18 cellular contexts compared by ENCODE assay signal in the genomic region with DNA sequence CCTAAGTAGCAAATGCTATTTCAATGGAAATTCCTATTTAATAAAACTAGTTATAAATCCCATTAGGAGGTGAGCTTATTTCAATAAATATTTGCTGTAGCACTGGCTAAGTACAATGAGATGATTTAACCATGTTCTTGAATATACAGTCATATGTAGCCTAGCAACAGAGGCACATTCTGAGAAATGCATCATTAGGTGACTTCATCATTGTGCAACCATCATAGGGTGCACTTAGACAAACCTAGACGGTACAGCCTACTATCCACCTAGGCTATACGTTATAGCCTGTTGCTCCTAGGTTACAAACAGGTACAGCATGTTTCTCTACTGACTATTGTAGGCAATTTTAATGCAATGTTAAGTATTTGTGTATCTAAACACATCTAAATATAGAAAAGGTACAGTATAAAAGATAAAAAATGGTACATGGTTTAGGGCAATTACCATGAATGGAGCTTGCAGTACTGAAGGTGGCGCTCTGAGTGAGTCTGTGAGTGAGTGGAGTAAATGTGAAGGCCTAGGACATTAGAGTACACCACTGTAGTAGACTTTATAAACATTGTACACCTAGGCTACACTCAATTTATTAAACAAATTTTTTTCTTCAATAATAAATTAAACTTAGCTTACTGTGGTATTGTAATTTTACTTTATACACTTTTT.
A peak's percentile ranks its signal among the peaks of the same experiment; 100 is the strongest.
DNase-seq lines count a peak whose midpoint lies in the region; TF ChIP-seq lines count a peak whose summit lies in the region.
"Had no signal": no experiment of that assay in that cellular context is flagged by ENCODE, and none has a peak within 500 bp of the region (broad histone marks: within the 10 kb centered on the region; RNA-seq: fewer than 3 reads in every experiment).

No MANE protein-coding gene starts in this region.

- H2AFZ ChIP-seq in OCI-LY7 (ENCODE audit: low read length) = no peak overlapping the region

- peaks cover 5% of the 10 kb centered on the region for H3K27me3 Mint-ChIP-seq in activated naive CD4-positive, alpha-beta T cell treated with anti-CD3 and anti-CD28 coated beads, Interleukin-2, amount 10 ng/mL, durations not matched to agents 7 days and 5 days
- H3K27me3 Mint-ChIP-seq: B cell had no signal

- H4K20me1 ChIP-seq in OCI-LY7 (ENCODE audit: insufficient read depth, low read length) = no peaks in the 10 kb centered on the region

- no peaks in the 10 kb centered on the region for H3K36me3 ChIP-seq in OCI-LY7 (ENCODE audit: insufficient read depth, low read length)
- H3K36me3 ChIP-seq: vagina had no signal

- no peaks in the 10 kb centered on the region for H3K79me2 ChIP-seq in OCI-LY7 (ENCODE audit: insufficient read depth, low read depth, low read length)

- H3K27ac Mint-ChIP-seq in activated naive CD4-positive, alpha-beta T cell treated with anti-CD3 and anti-CD28 coated beads, Interleukin-2, amount 10 ng/mL, durations not matched to agents 7 days and 5 days = no peak overlapping the region
- H3K27ac Mint-ChIP-seq: B cell; dendritic cell treated with granulocyte-macrophage colony-stimulating factor and Interleukin-4, amounts not matched to agents 40 ng/mL and 50 ng/mL, for 4 days; HFFc6 had no signal

- no peak overlapping the region for H3K4me3 Mint-ChIP-seq in activated naive CD4-positive, alpha-beta T cell treated with anti-CD3 and anti-CD28 coated beads, Interleukin-2, amount 10 ng/mL, durations not matched to agents 7 days and 5 days
- H3K4me3 Mint-ChIP-seq: B cell; dendritic cell treated with granulocyte-macrophage colony-stimulating factor and Interleukin-4, amounts not matched to agents 40 ng/mL and 50 ng/mL, for 4 days; HFFc6 had no signal

- H3K9me3 ChIP-seq in OCI-LY7 (ENCODE audit: low read length) = no peaks in the 10 kb centered on the region
- H3K9me3 ChIP-seq: vagina had no signal

- no peaks in the 10 kb centered on the region for H3K4me1 ChIP-seq in OCI-LY7 (ENCODE audit: insufficient read depth, low read length, poor library complexity, severe bottlenecking)
- H3K4me1 ChIP-seq: vagina had no signal

- POLR2A ChIA-PET in OCI-LY7 (lab: Charles Lee) = no interaction called here

- H3K36me3 Mint-ChIP-seq in activated naive CD4-positive, alpha-beta T cell treated with anti-CD3 and anti-CD28 coated beads, Interleukin-2, amount 10 ng/mL, durations not matched to agents 7 days and 5 days = no peaks in the 10 kb centered on the region

- peak; percentile 26 for DNase-seq in activated naive CD4-positive, alpha-beta T cell treated with anti-CD3 and anti-CD28 coated beads, Interleukin-2, amount 10 ng/mL, durations not matched to agents 7 days and 5 days
- DNase-seq in activated naive CD4-positive, alpha-beta T cell treated with Interleukin-2 at 50 U/mL for 16 hours = no peak
- no peak for DNase-seq in OCI-LY7 (ENCODE audit: low spot score)
- peak; percentile 84 for DNase-seq in epithelial cell of esophagus (ENCODE audit: low read depth)
- DNase-seq in stimulated activated CD4-positive, alpha-beta T cell treated with anti-CD3 and anti-CD28 coated beads, Interleukin-4, amount 100 ng/mL, for 1 hour = no peak
- no peak for DNase-seq in DMS79 (lab: John Stamatoyannopoulos, UW)
- no peak for DNase-seq in stimulated activated naive CD4-positive, alpha-beta T cell (lab: John Stamatoyannopoulos, UW)
- DNase-seq in activated CD8-positive, alpha-beta memory T cell treated with anti-CD3 and anti-CD28 coated beads for 24 hours = no peak
- DNase-seq: HFFc6; kidney; NCI-H1105 treated with DMSO at 0.1 percent for 48 hours; NCI-H446 treated with DMSO at 0.1 percent for 48 hours; stimulated activated CD4-positive, alpha-beta T cell treated with anti-CD3 and anti-CD28 coated beads, Interleukin-4, amount 100 ng/mL, for 4 hours; stimulated activated naive CD4-positive, alpha-beta T cell treated with Interleukin-2 at 50 U/mL for 16 hours; T-helper 9 cell had no signal

- H3K27ac ChIP-seq in OCI-LY7 (ENCODE audit: low read depth, low read length, poor library complexity, severe bottlenecking) = no peak overlapping the region
- H3K27ac ChIP-seq: vagina had no signal

- no peaks in the 10 kb centered on the region for H3K9me2 ChIP-seq in OCI-LY7 (ENCODE audit: insufficient read depth, low read length)

- BruUV-seq in OCI-LY7 (replicated peaks; lab: Mats Ljungman, UMichigan) = no TSS peak

- CTCF ChIA-PET in activated naive CD4-positive, alpha-beta T cell treated with anti-CD3 and anti-CD28 coated beads, Interleukin-2, amount 10 ng/mL, durations not matched to agents 7 days and 5 days (lab: Charles Lee) = interaction anchor here (0.6 to 1.1 kb wide), 2 partner anchors 9 to 123 kb away, joined by 3 read pairs; no protein-coding TSS in a partner anchor
- CTCF ChIA-PET in OCI-LY7 (lab: Charles Lee; ENCODE audit: unreplicated experiment) = no interaction called here

- peaks cover 7% of the 10 kb centered on the region for H3K4me1 Mint-ChIP-seq in activated naive CD4-positive, alpha-beta T cell treated with anti-CD3 and anti-CD28 coated beads, Interleukin-2, amount 10 ng/mL, durations not matched to agents 7 days and 5 days
- H3K4me1 Mint-ChIP-seq: B cell had no signal

- no peaks in the 10 kb centered on the region for H3K9me3 Mint-ChIP-seq in activated naive CD4-positive, alpha-beta T cell treated with anti-CD3 and anti-CD28 coated beads, Interleukin-2, amount 10 ng/mL, durations not matched to agents 7 days and 5 days
- H3K9me3 Mint-ChIP-seq: dendritic cell treated with granulocyte-macrophage colony-stimulating factor and Interleukin-4, amounts not matched to agents 40 ng/mL and 50 ng/mL, for 4 days; HFFc6 had no signal

- no peak overlapping the region for H3K4me3 ChIP-seq in OCI-LY7 (ENCODE audit: low read depth, low read length, poor library complexity, severe bottlenecking)
- H3K4me3 ChIP-seq in epithelial cell of esophagus (ENCODE audit: low read length) = no peak overlapping the region
- H3K4me3 ChIP-seq: vagina had no signal

- intact Hi-C loops in OCI-LY7 (cut with micrococcal nuclease; ENCODE audit: unreplicated experiment) = no loop called here

- no peak overlapping the region for H3K4me2 ChIP-seq in OCI-LY7 (ENCODE audit: low read length)

- peak; percentile 40; the same call in 1 of the 2 replicates for TF ChIP-seq CTCF in OCI-LY7 (conservative IDR thresholded peaks at IDR 0.05; ENCODE audit: low read length)
- no peak for TF ChIP-seq CTCF in epithelial cell of esophagus (IDR thresholded peaks at IDR 0.05; ENCODE audit: insufficient read depth, low read depth, low read length, missing control alignments)

Comparison
In these comparisons a context has a peak if more than half of its experiments do, and no peak if none do; other contexts are left out.
1. DNase-seq: peak in activated naive CD4-positive, alpha-beta T cell treated with anti-CD3 and anti-CD28 coated beads, Interleukin-2, amount 10 ng/mL, durations not matched to agents 7 days and 5 days (single experiment) and epithelial cell of esophagus (single experiment); none in activated naive CD4-positive, alpha-beta T cell treated with Interleukin-2 at 50 U/mL for 16 hours (single experiment), OCI-LY7 (single experiment), stimulated activated CD4-positive, alpha-beta T cell treated with anti-CD3 and anti-CD28 coated beads, Interleukin-4, amount 100 ng/mL, for 1 hour (single experiment), DMS79 (single experiment), stimulated activated naive CD4-positive, alpha-beta T cell (0 of 6) and activated CD8-positive, alpha-beta memory T cell treated with anti-CD3 and anti-CD28 coated beads for 24 hours (single experiment).